1 cellular context compared by ENCODE assay signal in genomic region chr13:32035701-32036100, GRCh38.
TF ChIP-seq lines count a peak whose summit lies in the region.

No MANE protein-coding gene starts in this region.

TF ChIP-seq in HEK293T, 16 proteins besides CTCF, POLR2A, EP300 and RAD21 (continued from another document):
- no peak for TF ChIP-seq PKNOX1 (IDR thresholded peaks at IDR 0.05)
